Comparison of ENCODE assay signal across 1 cellular context in genomic region chr1:1179983-1180861, GRCh38.
TF ChIP-seq lines count a peak whose summit lies in the region.

No MANE protein-coding gene starts in this region.

TF ChIP-seq in GM23338, 12 proteins besides CTCF, POLR2A, EP300 and RAD21 (continued from another document):
- TF ChIP-seq REST (IDR thresholded peaks at IDR 0.05; ENCODE audit: unreplicated experiment) = no peak
- TF ChIP-seq JUNB (IDR thresholded peaks at IDR 0.05; ENCODE audit: unreplicated experiment) = no peak
- TF ChIP-seq ETS1 (IDR thresholded peaks at IDR 0.05) = no peak
- TF ChIP-seq EZH2phosphoT487 (IDR thresholded peaks at IDR 0.05; ENCODE audit: unreplicated experiment) = no peak
- TF ChIP-seq ZNF114 (CRISPR knock-in tag; IDR thresholded peaks at IDR 0.05) = no peak
- no peak for TF ChIP-seq ZNF462 (CRISPR knock-in tag; IDR thresholded peaks at IDR 0.05)
- no peak for TF ChIP-seq STAT1 (IDR thresholded peaks at IDR 0.05; ENCODE audit: unreplicated experiment)
- TF ChIP-seq CREB1 (CRISPR knock-in tag; IDR thresholded peaks at IDR 0.05; ENCODE audit: low read depth) = no peak
- no peak for TF ChIP-seq EZH2 (IDR thresholded peaks at IDR 0.05; ENCODE audit: low read depth, unreplicated experiment)
- TF ChIP-seq POLR2AphosphoS5 (IDR thresholded peaks at IDR 0.05; ENCODE audit: low read depth) = no peak
